In genomic region chr12:89461649-89462612, GRCh38 we compare ENCODE assay signal across 8 cellular contexts.
DNase-seq lines count a peak whose midpoint lies in the region; ATAC-seq, FAIRE-seq and TF ChIP-seq lines count a peak whose summit lies in the region.

No MANE protein-coding gene starts in this region.

- in situ Hi-C loops in G401 (cut with HindIII; ENCODE audit: low sequenced_read_pairs) (loop anchor here (25.0 kb wide), 2 partner anchors 100 to 425 kb away; partner anchors contain the start of gene DUSP6), brain microvascular endothelial cell (cut with HindIII; ENCODE audit: low pct_ligation_motif_present, low sequenced_read_pairs) (loop anchor here (10.0 to 25.0 kb wide), 2 partner anchors 100 to 407 kb away; partner anchors contain the start of gene DUSP6)

- peak overlapping the region; percentile 82 for H3K27ac ChIP-seq in brain microvascular endothelial cell

- no peaks in the 10 kb centered on the region for H3K27me3 ChIP-seq in brain microvascular endothelial cell (replicated peaks)

- peak; percentile 93 for ATAC-seq in GM21526 (IDR thresholded peaks at IDR 0.05; ENCODE audit: low FRiP score, unreplicated experiment)

- TF ChIP-seq CTCF in brain microvascular endothelial cell (IDR thresholded peaks at IDR 0.05; ENCODE audit: low read depth, low read length, missing control alignments): peak; percentile 18

- peak; percentile 78 for DNase-seq in G401 (ENCODE audit: low spot score)
- peak; percentile 84 for DNase-seq in HT1080 (ENCODE audit: low read depth)
- DNase-seq in NOMO-1 (lab: John Stamatoyannopoulos, UW; ENCODE audit: unreplicated experiment in 2 of 2): peak; percentile 42 to 92
- no peak for DNase-seq in brain microvascular endothelial cell
- no peak for DNase-seq in head of caudate nucleus

- no peaks in the 10 kb centered on the region for H3K9me3 Mint-ChIP-seq in stimulated activated naive CD8-positive, alpha-beta T cell treated with anti-CD3 and anti-CD28 coated beads, Interleukin-15, Interleukin-2, amounts not matched to agents 100 ng/mL and 50 ng/mL, for 24 hours

- peaks cover 23% of the 10 kb centered on the region for H3K36me3 Mint-ChIP-seq in stimulated activated naive CD8-positive, alpha-beta T cell treated with anti-CD3 and anti-CD28 coated beads, Interleukin-15, Interleukin-2, amounts not matched to agents 100 ng/mL and 50 ng/mL, for 24 hours (ENCODE audit: low read depth)

- peak; percentile 100 for FAIRE-seq in islet of Langerhans (lab: Jason Lieb, UNC)

- H3K27ac Mint-ChIP-seq in stimulated activated naive CD8-positive, alpha-beta T cell treated with anti-CD3 and anti-CD28 coated beads, Interleukin-15, Interleukin-2, amounts not matched to agents 100 ng/mL and 50 ng/mL, for 24 hours: no peak overlapping the region

- no peak overlapping the region for H3K4me3 ChIP-seq in brain microvascular endothelial cell (ENCODE audit: low read depth, low read length)

- H3K27me3 Mint-ChIP-seq in stimulated activated naive CD8-positive, alpha-beta T cell treated with anti-CD3 and anti-CD28 coated beads, Interleukin-15, Interleukin-2, amounts not matched to agents 100 ng/mL and 50 ng/mL, for 24 hours: no peaks in the 10 kb centered on the region

- H3K36me3 ChIP-seq in brain microvascular endothelial cell (replicated peaks): no peaks in the 10 kb centered on the region

- H3K4me1 Mint-ChIP-seq in stimulated activated naive CD8-positive, alpha-beta T cell treated with anti-CD3 and anti-CD28 coated beads, Interleukin-15, Interleukin-2, amounts not matched to agents 100 ng/mL and 50 ng/mL, for 24 hours (ENCODE audit: low read depth): peaks cover 35% of the 10 kb centered on the region

- intact Hi-C loops in head of caudate nucleus (cut with DNase I): loop anchor here (5.0 kb wide), 2 partner anchors 110 to 410 kb away; partner anchors contain the start of gene DUSP6

- H3K4me3 Mint-ChIP-seq in stimulated activated naive CD8-positive, alpha-beta T cell treated with anti-CD3 and anti-CD28 coated beads, Interleukin-15, Interleukin-2, amounts not matched to agents 100 ng/mL and 50 ng/mL, for 24 hours: peak overlapping the region; percentile 61

Comparison
In these comparisons a context has a peak if more than half of its experiments do, and no peak if none do; other contexts are left out.
1. DNase-seq: peak in G401 (single experiment), HT1080 (single experiment) and NOMO-1 (2 of 2); none in brain microvascular endothelial cell (single experiment) and head of caudate nucleus (0 of 42).